Comparison of ENCODE assay signal across 23 cellular contexts in genomic region chr18:51878724-51879123, GRCh38.
"Had no signal": no experiment of that assay in that cellular context is flagged by ENCODE, and none has a peak within 500 bp of the region (broad histone marks: within the 10 kb centered on the region; RNA-seq: fewer than 3 reads in every experiment).

No MANE protein-coding gene starts in this region.

- H3K4me2 ChIP-seq: hepatocyte had no signal

- H2AFZ ChIP-seq: hepatocyte had no signal

- ATAC-seq: foreskin keratinocyte, gastroesophageal sphincter, heart left ventricle, left cardiac atrium, left lung, left ventricle myocardium superior, lower lobe of right lung, mucosa of descending colon had no signal

- FAIRE-seq: colon, endothelial cell of umbilical vein, frontal cortex had no signal

- DNase-seq: dermis blood vessel endothelial cell; dorsolateral prefrontal cortex; effector CD4-positive, alpha-beta T cell; effector memory CD4-positive, alpha-beta T cell; foreskin keratinocyte; heart left ventricle; hypothalamus; immature natural killer cell; islet precursor cell; left cardiac atrium; left lung; left ventricle myocardium superior; lower lobe of right lung; mesenchymal stem cell; mucosa of descending colon; naive B cell had no signal

- H3K4me3 ChIP-seq: coronary artery, dorsolateral prefrontal cortex, esophagus muscularis mucosa, gastroesophageal sphincter, heart left ventricle, hepatocyte, left lung, lower lobe of right lung, mucosa of descending colon had no signal

- H3K27me3 ChIP-seq: esophagus muscularis mucosa, foreskin keratinocyte, gastroesophageal sphincter, heart left ventricle, hepatocyte, left lung had no signal

- H3K4me1 ChIP-seq: esophagus muscularis mucosa, foreskin keratinocyte, gastroesophageal sphincter, heart left ventricle, left lung, lower lobe of right lung had no signal

- H3K27ac ChIP-seq: coronary artery, dorsolateral prefrontal cortex, esophagus muscularis mucosa, foreskin keratinocyte, gastroesophageal sphincter, heart left ventricle, hepatocyte, left lung, lower lobe of right lung had no signal

- H3K9me3 ChIP-seq: esophagus muscularis mucosa, lower lobe of right lung had no signal

- H3K36me3 ChIP-seq: esophagus muscularis mucosa, gastroesophageal sphincter, heart left ventricle, left lung, lower lobe of right lung had no signal
